Comparison of ENCODE assay signal across 12 cellular contexts in the genomic region with DNA sequence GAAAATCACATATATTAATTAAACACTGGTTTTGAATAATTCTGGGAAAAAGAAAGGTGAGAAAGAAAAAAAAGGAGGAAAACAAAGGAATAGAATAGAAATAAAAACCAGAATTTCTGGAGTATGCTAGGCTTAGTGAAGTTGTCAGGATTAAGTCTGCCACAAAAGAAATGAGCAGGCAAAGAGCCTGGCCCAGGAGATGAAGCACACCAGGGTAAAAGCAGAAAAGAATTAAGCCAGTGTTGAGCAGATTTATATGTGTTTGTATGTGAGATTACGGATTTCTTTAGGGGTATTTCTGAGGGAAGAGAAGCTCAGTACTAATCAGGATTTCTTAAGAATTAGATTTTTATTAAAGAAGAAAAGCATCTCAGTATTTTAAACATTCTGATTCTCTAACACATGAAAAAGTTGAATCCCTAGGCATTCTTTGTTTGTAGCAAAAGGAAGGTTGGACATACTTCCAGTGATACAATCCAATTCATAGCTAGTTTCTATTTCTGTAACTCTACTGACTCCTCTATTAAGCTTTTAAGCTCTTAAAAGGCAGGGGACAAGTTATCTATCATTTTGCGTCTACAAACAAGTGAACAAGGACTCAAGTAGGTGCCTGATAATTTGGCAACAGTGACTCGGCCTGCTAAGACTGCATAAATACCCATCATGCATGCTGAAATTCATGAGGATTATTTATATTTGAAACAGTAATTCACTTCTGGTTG.
DNase-seq lines count a peak whose midpoint lies in the region; ATAC-seq and TF ChIP-seq lines count a peak whose summit lies in the region.
"Had no signal": no experiment of that assay in that cellular context is flagged by ENCODE, and none has a peak within 500 bp of the region (broad histone marks: within the 10 kb centered on the region; RNA-seq: fewer than 3 reads in every experiment).

No MANE protein-coding gene starts in this region.

- H3K36me3 ChIP-seq in uterus, result no peaks in the 10 kb centered on the region
- H3K36me3 ChIP-seq: Peyer's patch had no signal

- H3K4me1 Mint-ChIP-seq in nephron progenitor cell, result peaks cover 53% of the 10 kb centered on the region

- no peak for TF ChIP-seq POLR2A in erythroblast (IDR thresholded peaks at IDR 0.05; ENCODE audit: low read length)
- no peak for TF ChIP-seq POLR2A in uterus (IDR thresholded peaks at IDR 0.05)

- intact Hi-C loops in uterus (cut with DNase I; ENCODE audit: low total_unique reads), result no loop called here

- H3K36me3 Mint-ChIP-seq in nephron progenitor cell (ENCODE audit: low read depth), result peaks cover 5% of the 10 kb centered on the region

- no peak overlapping the region for H3K4me3 Mint-ChIP-seq in nephron progenitor cell
- H3K4me3 Mint-ChIP-seq: activated naive CD4-positive, alpha-beta T cell treated with anti-CD3 and anti-CD28 coated beads, Interleukin-2, amount 10 ng/mL, durations not matched to agents 7 days and 5 days had no signal

- H3K27ac Mint-ChIP-seq in nephron progenitor cell, result peak overlapping the region; percentile 68
- H3K27ac Mint-ChIP-seq: activated naive CD4-positive, alpha-beta T cell treated with anti-CD3 and anti-CD28 coated beads, Interleukin-2, amount 10 ng/mL, durations not matched to agents 7 days and 5 days had no signal

- peaks cover 7 to 15% of the 10 kb centered on the region in 2 donors for H3K4me1 ChIP-seq in uterus

- H3K4me3 ChIP-seq in uterus, result no peak overlapping the region
- H3K4me3 ChIP-seq: Peyer's patch had no signal

- H3K27me3 ChIP-seq in uterus, result no peaks in the 10 kb centered on the region
- H3K27me3 ChIP-seq: Peyer's patch had no signal

- no peaks in the 10 kb centered on the region for H3K9me3 Mint-ChIP-seq in nephron progenitor cell
- H3K9me3 Mint-ChIP-seq: activated naive CD4-positive, alpha-beta T cell treated with anti-CD3 and anti-CD28 coated beads, Interleukin-2, amount 10 ng/mL, durations not matched to agents 7 days and 5 days had no signal

- no peaks in the 10 kb centered on the region for H3K9me3 ChIP-seq in uterus
- H3K9me3 ChIP-seq: Peyer's patch had no signal

- no peak for TF ChIP-seq CTCF in nephron progenitor cell (IDR thresholded peaks at IDR 0.05)
- no peak for TF ChIP-seq CTCF in uterus (IDR thresholded peaks at IDR 0.05)

- H3K27me3 Mint-ChIP-seq in nephron progenitor cell (ENCODE audit: low read depth, poor library complexity), result no peaks in the 10 kb centered on the region
- H3K27me3 Mint-ChIP-seq: activated naive CD4-positive, alpha-beta T cell treated with anti-CD3 and anti-CD28 coated beads, Interleukin-2, amount 10 ng/mL, durations not matched to agents 7 days and 5 days had no signal

- ATAC-seq in GM21360 (IDR thresholded peaks at IDR 0.05; ENCODE audit: unreplicated experiment) (no peak), HG02623 (IDR thresholded peaks at IDR 0.05; ENCODE audit: unreplicated experiment) (no peak)

- peak overlapping the region; percentile 81 to 89 for H3K27ac ChIP-seq in uterus
- H3K27ac ChIP-seq: 22Rv1 had no signal

- peak; percentile 6 for DNase-seq in DMS79 treated with DMSO at 0.1 percent for 48 hours (lab: John Stamatoyannopoulos, UW)
- DNase-seq in DMS79 (lab: John Stamatoyannopoulos, UW), result no peak
- DNase-seq in erythroblast (lab: John Stamatoyannopoulos, UW), result peak; percentile 26 to 31
- no peak for DNase-seq in nephron progenitor cell
- no peak for DNase-seq in uterus
- no peak for DNase-seq in C1 segment of cervical spinal cord (lab: John Stamatoyannopoulos, UW)
- DNase-seq: activated naive CD4-positive, alpha-beta T cell treated with anti-CD3 and anti-CD28 coated beads, Interleukin-2, amount 10 ng/mL, durations not matched to agents 7 days and 5 days; Peyer's patch; T1000 had no signal

Comparison
In these comparisons a context has a peak if more than half of its experiments do, and no peak if none do; other contexts are left out.
1. DNase-seq: peak in DMS79 treated with DMSO at 0.1 percent for 48 hours (single experiment) and erythroblast (2 of 2); none in DMS79 (single experiment), nephron progenitor cell (single experiment), uterus (0 of 2) and C1 segment of cervical spinal cord (0 of 14).